ENCODE assay signal across 1 cellular context in the genomic region with DNA sequence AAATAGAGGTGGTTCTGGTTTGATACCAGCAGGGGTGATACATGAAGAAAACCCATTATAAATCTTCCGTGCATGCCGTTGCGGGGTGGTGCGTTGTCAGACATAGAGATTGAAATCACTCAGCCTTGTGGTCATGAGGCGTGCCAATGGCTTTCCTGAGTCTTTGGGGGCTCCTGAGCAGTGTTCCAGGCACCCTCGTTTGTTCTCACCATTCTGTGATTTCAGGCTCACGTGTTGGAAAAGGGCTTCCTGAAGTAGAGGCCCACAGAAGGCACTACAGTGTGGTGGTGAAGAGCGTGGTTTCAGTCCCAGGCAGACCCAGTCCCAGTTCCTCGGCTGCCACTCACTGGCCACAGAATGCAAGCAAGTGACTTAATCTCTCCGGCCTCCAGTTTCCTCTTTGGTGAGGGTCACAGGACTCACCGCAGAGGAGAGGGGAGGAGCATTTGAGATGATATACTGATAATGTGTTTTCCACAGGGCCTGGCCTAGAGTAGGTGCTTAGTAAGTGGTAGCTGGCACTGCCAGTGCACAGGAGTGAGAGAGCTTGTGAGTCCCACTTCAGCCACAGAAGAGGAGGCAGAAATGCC.
A peak's percentile ranks its signal among the peaks of the same experiment; 100 is the strongest.
TF ChIP-seq lines count a peak whose summit lies in the region.

No MANE protein-coding gene starts in this region.

TF ChIP-seq in K562, 482 proteins besides CTCF, POLR2A, EP300 and RAD21 (continued from another document):
- TF ChIP-seq, protein P1, sequence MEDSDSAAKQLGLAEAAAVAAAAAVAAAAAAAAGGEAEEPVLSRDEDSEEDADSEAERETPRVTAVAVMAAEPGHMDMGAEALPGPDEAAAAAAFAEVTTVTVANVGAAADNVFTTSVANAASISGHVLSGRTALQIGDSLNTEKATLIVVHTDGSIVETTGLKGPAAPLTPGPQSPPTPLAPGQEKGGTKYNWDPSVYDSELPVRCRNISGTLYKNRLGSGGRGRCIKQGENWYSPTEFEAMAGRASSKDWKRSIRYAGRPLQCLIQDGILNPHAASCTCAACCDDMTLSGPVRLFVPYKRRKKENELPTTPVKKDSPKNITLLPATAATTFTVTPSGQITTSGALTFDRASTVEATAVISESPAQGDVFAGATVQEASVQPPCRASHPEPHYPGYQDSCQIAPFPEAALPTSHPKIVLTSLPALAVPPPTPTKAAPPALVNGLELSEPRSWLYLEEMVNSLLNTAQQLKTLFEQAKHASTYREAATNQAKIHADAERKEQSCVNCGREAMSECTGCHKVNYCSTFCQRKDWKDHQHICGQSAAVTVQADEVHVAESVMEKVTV (CRISPR knock-in tag; IDR thresholded peaks at IDR 0.05): peak; percentile 85
- TF ChIP-seq ZSCAN32 (CRISPR knock-in tag; IDR thresholded peaks at IDR 0.05) (no peak), MEF2D (tag; conservative IDR thresholded peaks at IDR 0.05; ENCODE audit: low read depth) (0 out of 2 replicates have a peak, but pooled peaks have one; percentile 38), RAD51 (IDR thresholded peaks at IDR 0.05; ENCODE audit: borderline replicate concordance, low read depth) (peak; percentile 9; the same call in 1 of the 2 replicates), CC2D1A (IDR thresholded peaks at IDR 0.05) (peak; percentile 86), CBFB (CRISPR knock-in tag; IDR thresholded peaks at IDR 0.05) (peak; percentile 62), MYNN (IDR thresholded peaks at IDR 0.05) (peak; percentile 69; the same call in 1 of the 2 replicates), MYNN (CRISPR knock-in tag; IDR thresholded peaks at IDR 0.05) (no peak), RCOR1 (IDR thresholded peaks at IDR 0.05; ENCODE audit: borderline replicate concordance in 1 of 2, low read depth in 2 of 2, low read length in 2 of 2) (peak in 1 of 2 experiments; percentile 76; a peak in 2 of 4 replicates), NR2C1 (IDR thresholded peaks at IDR 0.05) (0 out of 2 replicates have a peak, but pooled peaks have one; percentile 17), NR2C1 (tag; IDR thresholded peaks at IDR 0.05) (no peak; the same call in 1 of the 2 replicates), MEIS2 (IDR thresholded peaks at IDR 0.05; ENCODE audit: partially characterized antibody) (peak; percentile 11), ZNF644 (tag; IDR thresholded peaks at IDR 0.05; ENCODE audit: low read depth) (peak; percentile 73; the same call in 1 of the 2 replicates), POLR2H (tag; IDR thresholded peaks at IDR 0.05; ENCODE audit: low read depth) (no peak), GABPB1 (CRISPR knock-in tag; IDR thresholded peaks at IDR 0.05) (0 out of 2 replicates have a peak, but pooled peaks have one; percentile 26)
- TF ChIP-seq, protein P2, sequence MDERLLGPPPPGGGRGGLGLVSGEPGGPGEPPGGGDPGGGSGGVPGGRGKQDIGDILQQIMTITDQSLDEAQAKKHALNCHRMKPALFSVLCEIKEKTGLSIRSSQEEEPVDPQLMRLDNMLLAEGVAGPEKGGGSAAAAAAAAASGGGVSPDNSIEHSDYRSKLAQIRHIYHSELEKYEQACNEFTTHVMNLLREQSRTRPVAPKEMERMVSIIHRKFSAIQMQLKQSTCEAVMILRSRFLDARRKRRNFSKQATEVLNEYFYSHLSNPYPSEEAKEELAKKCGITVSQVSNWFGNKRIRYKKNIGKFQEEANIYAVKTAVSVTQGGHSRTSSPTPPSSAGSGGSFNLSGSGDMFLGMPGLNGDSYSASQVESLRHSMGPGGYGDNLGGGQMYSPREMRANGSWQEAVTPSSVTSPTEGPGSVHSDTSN (CRISPR knock-in tag; IDR thresholded peaks at IDR 0.05; ENCODE audit: low read depth): no peak
- TF ChIP-seq, protein P2 (tag; conservative IDR thresholded peaks at IDR 0.05; ENCODE audit: low read depth): peak; percentile 45; the same call in 1 of the 2 replicates
- TF ChIP-seq, protein P3, sequence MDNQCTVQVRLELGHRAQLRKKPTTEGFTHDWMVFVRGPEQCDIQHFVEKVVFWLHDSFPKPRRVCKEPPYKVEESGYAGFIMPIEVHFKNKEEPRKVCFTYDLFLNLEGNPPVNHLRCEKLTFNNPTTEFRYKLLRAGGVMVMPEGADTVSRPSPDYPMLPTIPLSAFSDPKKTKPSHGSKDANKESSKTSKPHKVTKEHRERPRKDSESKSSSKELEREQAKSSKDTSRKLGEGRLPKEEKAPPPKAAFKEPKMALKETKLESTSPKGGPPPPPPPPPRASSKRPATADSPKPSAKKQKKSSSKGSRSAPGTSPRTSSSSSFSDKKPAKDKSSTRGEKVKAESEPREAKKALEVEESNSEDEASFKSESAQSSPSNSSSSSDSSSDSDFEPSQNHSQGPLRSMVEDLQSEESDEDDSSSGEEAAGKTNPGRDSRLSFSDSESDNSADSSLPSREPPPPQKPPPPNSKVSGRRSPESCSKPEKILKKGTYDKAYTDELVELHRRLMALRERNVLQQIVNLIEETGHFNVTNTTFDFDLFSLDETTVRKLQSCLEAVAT (IDR thresholded peaks at IDR 0.05): peak in 1 of 2 experiments; percentile 58; a peak in 1 of 4 replicates
- TF ChIP-seq, protein P4, sequence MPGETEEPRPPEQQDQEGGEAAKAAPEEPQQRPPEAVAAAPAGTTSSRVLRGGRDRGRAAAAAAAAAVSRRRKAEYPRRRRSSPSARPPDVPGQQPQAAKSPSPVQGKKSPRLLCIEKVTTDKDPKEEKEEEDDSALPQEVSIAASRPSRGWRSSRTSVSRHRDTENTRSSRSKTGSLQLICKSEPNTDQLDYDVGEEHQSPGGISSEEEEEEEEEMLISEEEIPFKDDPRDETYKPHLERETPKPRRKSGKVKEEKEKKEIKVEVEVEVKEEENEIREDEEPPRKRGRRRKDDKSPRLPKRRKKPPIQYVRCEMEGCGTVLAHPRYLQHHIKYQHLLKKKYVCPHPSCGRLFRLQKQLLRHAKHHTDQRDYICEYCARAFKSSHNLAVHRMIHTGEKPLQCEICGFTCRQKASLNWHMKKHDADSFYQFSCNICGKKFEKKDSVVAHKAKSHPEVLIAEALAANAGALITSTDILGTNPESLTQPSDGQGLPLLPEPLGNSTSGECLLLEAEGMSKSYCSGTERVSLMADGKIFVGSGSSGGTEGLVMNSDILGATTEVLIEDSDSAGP (CRISPR knock-in tag; IDR thresholded peaks at IDR 0.05): 0 out of 2 replicates have a peak, but pooled peaks have one; percentile 41
- TF ChIP-seq, protein P5, sequence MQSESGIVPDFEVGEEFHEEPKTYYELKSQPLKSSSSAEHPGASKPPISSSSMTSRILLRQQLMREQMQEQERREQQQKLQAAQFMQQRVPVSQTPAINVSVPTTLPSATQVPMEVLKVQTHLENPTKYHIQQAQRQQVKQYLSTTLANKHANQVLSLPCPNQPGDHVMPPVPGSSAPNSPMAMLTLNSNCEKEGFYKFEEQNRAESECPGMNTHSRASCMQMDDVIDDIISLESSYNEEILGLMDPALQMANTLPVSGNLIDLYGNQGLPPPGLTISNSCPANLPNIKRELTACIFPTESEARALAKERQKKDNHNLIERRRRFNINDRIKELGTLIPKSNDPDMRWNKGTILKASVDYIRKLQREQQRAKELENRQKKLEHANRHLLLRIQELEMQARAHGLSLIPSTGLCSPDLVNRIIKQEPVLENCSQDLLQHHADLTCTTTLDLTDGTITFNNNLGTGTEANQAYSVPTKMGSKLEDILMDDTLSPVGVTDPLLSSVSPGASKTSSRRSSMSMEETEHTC (IDR thresholded peaks at IDR 0.05): peak; percentile 80
- TF ChIP-seq, protein P6, sequence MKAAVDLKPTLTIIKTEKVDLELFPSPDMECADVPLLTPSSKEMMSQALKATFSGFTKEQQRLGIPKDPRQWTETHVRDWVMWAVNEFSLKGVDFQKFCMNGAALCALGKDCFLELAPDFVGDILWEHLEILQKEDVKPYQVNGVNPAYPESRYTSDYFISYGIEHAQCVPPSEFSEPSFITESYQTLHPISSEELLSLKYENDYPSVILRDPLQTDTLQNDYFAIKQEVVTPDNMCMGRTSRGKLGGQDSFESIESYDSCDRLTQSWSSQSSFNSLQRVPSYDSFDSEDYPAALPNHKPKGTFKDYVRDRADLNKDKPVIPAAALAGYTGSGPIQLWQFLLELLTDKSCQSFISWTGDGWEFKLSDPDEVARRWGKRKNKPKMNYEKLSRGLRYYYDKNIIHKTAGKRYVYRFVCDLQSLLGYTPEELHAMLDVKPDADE (conservative IDR thresholded peaks at IDR 0.05; ENCODE audit: control insufficient read depth, low read depth, low read length): no peak
- TF ChIP-seq, protein P7, sequence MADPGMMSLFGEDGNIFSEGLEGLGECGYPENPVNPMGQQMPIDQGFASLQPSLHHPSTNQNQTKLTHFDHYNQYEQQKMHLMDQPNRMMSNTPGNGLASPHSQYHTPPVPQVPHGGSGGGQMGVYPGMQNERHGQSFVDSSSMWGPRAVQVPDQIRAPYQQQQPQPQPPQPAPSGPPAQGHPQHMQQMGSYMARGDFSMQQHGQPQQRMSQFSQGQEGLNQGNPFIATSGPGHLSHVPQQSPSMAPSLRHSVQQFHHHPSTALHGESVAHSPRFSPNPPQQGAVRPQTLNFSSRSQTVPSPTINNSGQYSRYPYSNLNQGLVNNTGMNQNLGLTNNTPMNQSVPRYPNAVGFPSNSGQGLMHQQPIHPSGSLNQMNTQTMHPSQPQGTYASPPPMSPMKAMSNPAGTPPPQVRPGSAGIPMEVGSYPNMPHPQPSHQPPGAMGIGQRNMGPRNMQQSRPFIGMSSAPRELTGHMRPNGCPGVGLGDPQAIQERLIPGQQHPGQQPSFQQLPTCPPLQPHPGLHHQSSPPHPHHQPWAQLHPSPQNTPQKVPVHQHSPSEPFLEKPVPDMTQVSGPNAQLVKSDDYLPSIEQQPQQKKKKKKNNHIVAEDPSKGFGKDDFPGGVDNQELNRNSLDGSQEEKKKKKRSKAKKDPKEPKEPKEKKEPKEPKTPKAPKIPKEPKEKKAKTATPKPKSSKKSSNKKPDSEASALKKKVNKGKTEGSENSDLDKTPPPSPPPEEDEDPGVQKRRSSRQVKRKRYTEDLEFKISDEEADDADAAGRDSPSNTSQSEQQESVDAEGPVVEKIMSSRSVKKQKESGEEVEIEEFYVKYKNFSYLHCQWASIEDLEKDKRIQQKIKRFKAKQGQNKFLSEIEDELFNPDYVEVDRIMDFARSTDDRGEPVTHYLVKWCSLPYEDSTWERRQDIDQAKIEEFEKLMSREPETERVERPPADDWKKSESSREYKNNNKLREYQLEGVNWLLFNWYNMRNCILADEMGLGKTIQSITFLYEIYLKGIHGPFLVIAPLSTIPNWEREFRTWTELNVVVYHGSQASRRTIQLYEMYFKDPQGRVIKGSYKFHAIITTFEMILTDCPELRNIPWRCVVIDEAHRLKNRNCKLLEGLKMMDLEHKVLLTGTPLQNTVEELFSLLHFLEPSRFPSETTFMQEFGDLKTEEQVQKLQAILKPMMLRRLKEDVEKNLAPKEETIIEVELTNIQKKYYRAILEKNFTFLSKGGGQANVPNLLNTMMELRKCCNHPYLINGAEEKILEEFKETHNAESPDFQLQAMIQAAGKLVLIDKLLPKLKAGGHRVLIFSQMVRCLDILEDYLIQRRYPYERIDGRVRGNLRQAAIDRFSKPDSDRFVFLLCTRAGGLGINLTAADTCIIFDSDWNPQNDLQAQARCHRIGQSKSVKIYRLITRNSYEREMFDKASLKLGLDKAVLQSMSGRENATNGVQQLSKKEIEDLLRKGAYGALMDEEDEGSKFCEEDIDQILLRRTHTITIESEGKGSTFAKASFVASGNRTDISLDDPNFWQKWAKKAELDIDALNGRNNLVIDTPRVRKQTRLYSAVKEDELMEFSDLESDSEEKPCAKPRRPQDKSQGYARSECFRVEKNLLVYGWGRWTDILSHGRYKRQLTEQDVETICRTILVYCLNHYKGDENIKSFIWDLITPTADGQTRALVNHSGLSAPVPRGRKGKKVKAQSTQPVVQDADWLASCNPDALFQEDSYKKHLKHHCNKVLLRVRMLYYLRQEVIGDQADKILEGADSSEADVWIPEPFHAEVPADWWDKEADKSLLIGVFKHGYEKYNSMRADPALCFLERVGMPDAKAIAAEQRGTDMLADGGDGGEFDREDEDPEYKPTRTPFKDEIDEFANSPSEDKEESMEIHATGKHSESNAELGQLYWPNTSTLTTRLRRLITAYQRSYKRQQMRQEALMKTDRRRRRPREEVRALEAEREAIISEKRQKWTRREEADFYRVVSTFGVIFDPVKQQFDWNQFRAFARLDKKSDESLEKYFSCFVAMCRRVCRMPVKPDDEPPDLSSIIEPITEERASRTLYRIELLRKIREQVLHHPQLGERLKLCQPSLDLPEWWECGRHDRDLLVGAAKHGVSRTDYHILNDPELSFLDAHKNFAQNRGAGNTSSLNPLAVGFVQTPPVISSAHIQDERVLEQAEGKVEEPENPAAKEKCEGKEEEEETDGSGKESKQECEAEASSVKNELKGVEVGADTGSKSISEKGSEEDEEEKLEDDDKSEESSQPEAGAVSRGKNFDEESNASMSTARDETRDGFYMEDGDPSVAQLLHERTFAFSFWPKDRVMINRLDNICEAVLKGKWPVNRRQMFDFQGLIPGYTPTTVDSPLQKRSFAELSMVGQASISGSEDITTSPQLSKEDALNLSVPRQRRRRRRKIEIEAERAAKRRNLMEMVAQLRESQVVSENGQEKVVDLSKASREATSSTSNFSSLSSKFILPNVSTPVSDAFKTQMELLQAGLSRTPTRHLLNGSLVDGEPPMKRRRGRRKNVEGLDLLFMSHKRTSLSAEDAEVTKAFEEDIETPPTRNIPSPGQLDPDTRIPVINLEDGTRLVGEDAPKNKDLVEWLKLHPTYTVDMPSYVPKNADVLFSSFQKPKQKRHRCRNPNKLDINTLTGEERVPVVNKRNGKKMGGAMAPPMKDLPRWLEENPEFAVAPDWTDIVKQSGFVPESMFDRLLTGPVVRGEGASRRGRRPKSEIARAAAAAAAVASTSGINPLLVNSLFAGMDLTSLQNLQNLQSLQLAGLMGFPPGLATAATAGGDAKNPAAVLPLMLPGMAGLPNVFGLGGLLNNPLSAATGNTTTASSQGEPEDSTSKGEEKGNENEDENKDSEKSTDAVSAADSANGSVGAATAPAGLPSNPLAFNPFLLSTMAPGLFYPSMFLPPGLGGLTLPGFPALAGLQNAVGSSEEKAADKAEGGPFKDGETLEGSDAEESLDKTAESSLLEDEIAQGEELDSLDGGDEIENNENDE (IDR thresholded peaks at IDR 0.05; ENCODE audit: low read depth, low read length): no peak
- TF ChIP-seq, protein P8, sequence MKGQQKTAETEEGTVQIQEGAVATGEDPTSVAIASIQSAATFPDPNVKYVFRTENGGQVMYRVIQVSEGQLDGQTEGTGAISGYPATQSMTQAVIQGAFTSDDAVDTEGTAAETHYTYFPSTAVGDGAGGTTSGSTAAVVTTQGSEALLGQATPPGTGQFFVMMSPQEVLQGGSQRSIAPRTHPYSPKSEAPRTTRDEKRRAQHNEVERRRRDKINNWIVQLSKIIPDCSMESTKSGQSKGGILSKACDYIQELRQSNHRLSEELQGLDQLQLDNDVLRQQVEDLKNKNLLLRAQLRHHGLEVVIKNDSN (CRISPR knock-in tag; IDR thresholded peaks at IDR 0.05): peak; percentile 39; the same call in 1 of the 2 replicates
